In the genomic region with DNA sequence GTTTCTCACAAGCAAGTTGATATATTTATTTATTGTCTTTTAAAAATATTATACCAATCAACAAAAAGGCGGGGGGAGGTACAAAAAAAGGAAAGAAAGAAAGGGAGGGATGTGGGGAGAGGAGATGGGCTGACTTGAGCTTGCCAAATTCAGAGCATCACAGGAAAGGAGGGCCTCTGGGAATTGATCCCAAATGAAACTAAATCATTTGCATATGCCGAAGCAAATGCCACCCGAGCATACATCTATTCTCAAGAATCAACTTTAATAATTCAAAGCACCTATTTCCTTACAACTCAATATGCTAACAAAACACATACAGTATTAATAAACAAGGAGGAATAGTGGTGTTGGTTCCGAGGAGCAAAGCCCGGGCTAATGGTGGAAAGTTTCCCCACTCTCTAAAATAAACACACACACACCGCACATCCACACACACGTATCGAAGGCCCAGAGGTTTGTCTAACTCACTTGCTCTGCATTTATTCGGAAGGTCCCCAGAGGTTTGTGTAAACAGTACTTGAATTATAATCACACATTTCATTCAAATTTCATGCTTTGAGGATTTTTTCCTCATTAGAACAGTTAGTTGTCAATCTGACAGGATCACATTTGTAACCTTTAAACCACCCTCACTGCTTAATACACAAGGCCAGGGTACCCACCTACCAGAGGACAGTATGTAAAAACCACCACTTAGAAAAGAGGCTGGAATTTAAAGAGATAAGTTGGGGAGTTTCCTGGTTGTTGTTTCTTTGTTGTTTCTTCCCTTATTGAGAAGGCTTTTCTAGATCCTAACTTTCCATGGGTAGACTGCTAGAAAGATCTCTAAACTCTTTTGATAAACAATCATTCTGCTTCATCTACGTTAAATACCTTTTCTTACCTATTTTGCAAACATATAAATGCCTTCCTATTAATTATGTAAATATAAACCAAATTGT, we compare ENCODE assay signal across 8 cellular contexts.
DNase-seq lines count a peak whose midpoint lies in the region; ATAC-seq, FAIRE-seq and TF ChIP-seq lines count a peak whose summit lies in the region.

No MANE protein-coding gene starts in this region.

- peaks cover 0 to 3% of the 10 kb centered on the region in 2 donors for H3K4me1 ChIP-seq in duodenal mucosa (ENCODE audit: control insufficient read depth in 1 of 2, insufficient read depth in 2 of 2, low read length in 2 of 2)
- peaks cover 3% of the 10 kb centered on the region for H3K4me1 ChIP-seq in ovary (ENCODE audit: insufficient read depth)
- H3K4me1 ChIP-seq in pancreas = peaks cover 0 to 4% (median 0%) of the 10 kb centered on the region in 3 donors

- no peak overlapping the region for H3K27ac Mint-ChIP-seq in activated naive CD8-positive, alpha-beta T cell treated with anti-CD3 and anti-CD28 coated beads, Interleukin-2, amount 50 U/mL, for 24 hours

- peaks cover 0 to 6% of the 10 kb centered on the region in 2 donors for H3K27me3 ChIP-seq in duodenal mucosa (ENCODE audit: control insufficient read depth in 1 of 2, insufficient read depth in 2 of 2, low read length in 2 of 2)
- no peaks in the 10 kb centered on the region for H3K27me3 ChIP-seq in ovary
- H3K27me3 ChIP-seq in pancreas = peaks cover 0 to 46% (median 12%) of the 10 kb centered on the region in 4 donors

- 14 to 24% (median 18%) methylated on average over 10 of the region's 10 CpGs for WGBS in ovary, 3 donors
- 67 to 78% methylated on average over 10 of the region's 10 CpGs for WGBS in pancreas, 2 donors

- H3K36me3 Mint-ChIP-seq in activated naive CD8-positive, alpha-beta T cell treated with anti-CD3 and anti-CD28 coated beads, Interleukin-2, amount 50 U/mL, for 24 hours (ENCODE audit: low read depth) = peaks cover 3% of the 10 kb centered on the region

- no peak overlapping the region for H3K4me3 Mint-ChIP-seq in activated naive CD8-positive, alpha-beta T cell treated with anti-CD3 and anti-CD28 coated beads, Interleukin-2, amount 50 U/mL, for 24 hours

- H3K36me3 ChIP-seq in duodenal mucosa (ENCODE audit: control insufficient read depth in 1 of 2, insufficient read depth in 2 of 2, low read length in 2 of 2) = no peaks in the 10 kb centered on the region
- no peaks in the 10 kb centered on the region for H3K36me3 ChIP-seq in ovary
- H3K36me3 ChIP-seq in pancreas = no peaks in the 10 kb centered on the region

- FAIRE-seq in pancreas (lab: Jason Lieb, UNC) = no peak

- no peak for ATAC-seq in pancreas
- no peak for ATAC-seq in activated naive CD8-positive, alpha-beta T cell treated with anti-CD3 and anti-CD28 coated beads, Interleukin-2, amount 50 U/mL, for 24 hours

- TF ChIP-seq CTCF in ovary (IDR thresholded peaks at IDR 0.05) (no peak), pancreas (IDR thresholded peaks at IDR 0.05) (no peak)

- H3K9ac ChIP-seq in duodenal mucosa (ENCODE audit: low read depth in 1 of 2, low read length in 2 of 2) = no peak overlapping the region

- H3K9me3 ChIP-seq in duodenal mucosa (ENCODE audit: control insufficient read depth in 1 of 2, low read length in 2 of 2) = no peaks in the 10 kb centered on the region
- no peaks in the 10 kb centered on the region for H3K9me3 ChIP-seq in ovary
- no peaks in the 10 kb centered on the region for H3K9me3 ChIP-seq in pancreas

- no peak for TF ChIP-seq POLR2A in ovary (IDR thresholded peaks at IDR 0.05)

- H3K4me1 Mint-ChIP-seq in activated naive CD8-positive, alpha-beta T cell treated with anti-CD3 and anti-CD28 coated beads, Interleukin-2, amount 50 U/mL, for 24 hours = peaks cover 16% of the 10 kb centered on the region

- no peaks in the 10 kb centered on the region for H3K9me3 Mint-ChIP-seq in activated naive CD8-positive, alpha-beta T cell treated with anti-CD3 and anti-CD28 coated beads, Interleukin-2, amount 50 U/mL, for 24 hours

- peaks cover 30% of the 10 kb centered on the region for H3K27me3 Mint-ChIP-seq in activated naive CD8-positive, alpha-beta T cell treated with anti-CD3 and anti-CD28 coated beads, Interleukin-2, amount 50 U/mL, for 24 hours

- no peak for TF ChIP-seq EP300 in ovary (IDR thresholded peaks at IDR 0.05)

- DNase-seq in EL (peak; percentile 45), NCI-H1694 treated with DMSO at 0.1 percent for 48 hours (lab: John Stamatoyannopoulos, UW) (peak; percentile 51), ovary (peak in 1 of 5 donors; percentile 18), epidermal melanocyte (ENCODE audit: insufficient read length, low spot score) (no peak), pancreas (no peak), NCI-H2029 treated with DMSO at 0.1 percent for 48 hours (lab: John Stamatoyannopoulos, UW) (no peak)
- no peak for DNase-seq in activated naive CD8-positive, alpha-beta T cell treated with anti-CD3 and anti-CD28 coated beads, Interleukin-2, amount 50 U/mL, for 24 hours

- H3K27ac ChIP-seq in duodenal mucosa (ENCODE audit: low read depth, low read length) = no peak overlapping the region
- H3K27ac ChIP-seq in ovary = peak overlapping the region; percentile 96 to 97
- peak overlapping the region in 2 of 4 donors; percentile 63 to 79 for H3K27ac ChIP-seq in pancreas

- intact Hi-C loops in ovary (cut with DNase I) (loop anchor here in 3 of 4 donors (5.0 to 10.0 kb wide), 4 partner anchors 76 to 261 kb away; partner anchors contain the start of gene TCF4 (in 1 of the 3)), pancreas (cut with DNase I) (no loop called here)

- H3K4me3 ChIP-seq in duodenal mucosa (ENCODE audit: low read depth in 1 of 2, low read length in 2 of 2) (peak overlapping the region; percentile 26 to 73), ovary (peak overlapping the region; percentile 54), pancreas (peak overlapping the region in 1 of 4 donors; percentile 40)

Comparison
In these comparisons a context has a peak if more than half of its experiments do, and no peak if none do; other contexts are left out.
1. DNase-seq: peak in EL (single experiment) and NCI-H1694 treated with DMSO at 0.1 percent for 48 hours (single experiment); none in epidermal melanocyte (single experiment), pancreas (0 of 6), NCI-H2029 treated with DMSO at 0.1 percent for 48 hours (single experiment) and activated naive CD8-positive, alpha-beta T cell treated with anti-CD3 and anti-CD28 coated beads, Interleukin-2, amount 50 U/mL, for 24 hours (single experiment).
2. intact Hi-C loops: an anchor here in ovary (5.0 to 10.0 kb wide); none called in pancreas.